34 cellular contexts compared by ENCODE assay signal in genomic region chr5:57940879-57941278, GRCh38.
DNase-seq lines count a peak whose midpoint lies in the region; ATAC-seq, FAIRE-seq and TF ChIP-seq lines count a peak whose summit lies in the region.
"Had no signal": no experiment of that assay in that cellular context is flagged by ENCODE, and none has a peak within 500 bp of the region (broad histone marks: within the 10 kb centered on the region; RNA-seq: fewer than 3 reads in every experiment).

No MANE protein-coding gene starts in this region.

- H3K36me3 ChIP-seq in HepG2 (replicated peaks in 1 of 2; ENCODE audit: control insufficient read depth in 1 of 2, insufficient read depth in 2 of 2, low read length in 2 of 2) (no peaks in the 10 kb centered on the region), right lobe of liver (no peaks in the 10 kb centered on the region), smooth muscle cell (ENCODE audit: low read depth) (no peaks in the 10 kb centered on the region), thyroid gland (no peaks in the 10 kb centered on the region)
- H3K36me3 ChIP-seq: BE2C; BLaER1; BLaER1 treated with 17β-estradiol and CSF1 and Interleukin-3, amounts not matched to agents 10 nM and 100 nM had no signal

- H3K4me3 ChIP-seq in HepG2 (replicated peaks in 1 of 3; ENCODE audit: insufficient read depth in 1 of 3, low read depth in 2 of 3, low read length in 3 of 3) (no peak overlapping the region), right lobe of liver (no peak overlapping the region), smooth muscle cell (no peak overlapping the region), thyroid gland (replicated peaks in 1 of 3) (no peak overlapping the region)
- H3K4me3 ChIP-seq: A549; BLaER1; BLaER1 treated with 17β-estradiol and CSF1 and Interleukin-3, amounts not matched to agents 10 nM and 100 nM had no signal

- ATAC-seq in HepG2, result no peak
- ATAC-seq in right lobe of liver, result no peak
- ATAC-seq: A549; CD8-positive, alpha-beta T cell had no signal

- no peaks in the 10 kb centered on the region for H3K4me1 Mint-ChIP-seq in Calu3 (ENCODE audit: low read depth, unreplicated experiment)
- H3K4me1 Mint-ChIP-seq: B cell; CD14-positive monocyte; CD4-positive, alpha-beta memory T cell; CD4-positive, CD25-positive, alpha-beta regulatory T cell; CD8-positive, alpha-beta memory T cell had no signal

- no peaks in the 10 kb centered on the region for H3K9me3 ChIP-seq in HepG2 (ENCODE audit: low read length)
- no peaks in the 10 kb centered on the region for H3K9me3 ChIP-seq in right lobe of liver
- H3K9me3 ChIP-seq in smooth muscle cell (replicated peaks; ENCODE audit: low read depth), result no peaks in the 10 kb centered on the region
- H3K9me3 ChIP-seq in thyroid gland, result no peaks in the 10 kb centered on the region
- H3K9me3 ChIP-seq: A549; BE2C; BLaER1; BLaER1 treated with 17β-estradiol and CSF1 and Interleukin-3, amounts not matched to agents 10 nM and 100 nM; Caco-2 had no signal

- H4K20me1 ChIP-seq in HepG2 (ENCODE audit: insufficient read depth, low read length) (no peaks in the 10 kb centered on the region), smooth muscle cell (ENCODE audit: low read depth) (no peaks in the 10 kb centered on the region)
- H4K20me1 ChIP-seq: BLaER1; BLaER1 treated with 17β-estradiol and CSF1 and Interleukin-3, amounts not matched to agents 10 nM and 100 nM had no signal

- 15% methylated on average over 3 of the region's 3 CpGs for WGBS in HepG2 (ENCODE audit: low lambda C conversion rate)
- WGBS in right lobe of liver (ENCODE audit: insufficient coverage, low coverage, low lambda C conversion rate, missing lambda C conversion rate), result 91% methylated on average over 3 of the region's 3 CpGs
- 92% methylated on average over 3 of the region's 3 CpGs for WGBS in smooth muscle cell (ENCODE audit: low lambda C conversion rate)
- WGBS in thyroid gland, 2 donors, result 92 to 93% methylated on average over 3 of the region's 3 CpGs

- BruUV-seq in HepG2 (replicated peaks; lab: Mats Ljungman, UMichigan) (no TSS peak), Calu3 (replicated peaks; lab: Mats Ljungman, UMichigan) (no TSS peak)

- in situ Hi-C loops in HepG2 (cut with HindIII; ENCODE audit: extremely low pct_ligation_motif_present, low pct_unique_long_range_greater_than_20kb), result no loop called here

- H3K4me2 ChIP-seq in HepG2 (ENCODE audit: low read depth, low read length) (no peak overlapping the region), smooth muscle cell (peak overlapping the region; percentile 59)
- H3K4me2 ChIP-seq: A549; BLaER1; BLaER1 treated with 17β-estradiol and CSF1 and Interleukin-3, amounts not matched to agents 10 nM and 100 nM had no signal

- POLR2A ChIA-PET in HepG2 (lab: Yijun Ruan, JAX), result no interaction called here

- FAIRE-seq in HepG2 (lab: Jason Lieb, UNC), result no peak
- FAIRE-seq: A204.1, A549, D721Med had no signal

- TF ChIP-seq EP300 in HepG2 (IDR thresholded peaks at IDR 0.05; ENCODE audit: low read depth in 2 of 2, low read length in 2 of 2) (no peak), HepG2 (CRISPR knock-in tag; IDR thresholded peaks at IDR 0.05; ENCODE audit: borderline replicate concordance) (no peak)

- no peak for TF ChIP-seq RAD21 in HepG2 (CRISPR knock-in tag; IDR thresholded peaks at IDR 0.05)

- H3K27me3 ChIP-seq in HepG2 (ENCODE audit: control insufficient read depth in 1 of 2, insufficient read depth in 2 of 2, low read length in 2 of 2) (no peaks in the 10 kb centered on the region; a peak in 2 of 5 replicates), right lobe of liver (no peaks in the 10 kb centered on the region), smooth muscle cell (ENCODE audit: low read depth) (no peaks in the 10 kb centered on the region), thyroid gland (no peaks in the 10 kb centered on the region)
- H3K27me3 ChIP-seq: BE2C; BLaER1; BLaER1 treated with 17β-estradiol and CSF1 and Interleukin-3, amounts not matched to agents 10 nM and 100 nM had no signal

- DNase-seq in HepG2 (ENCODE audit: low spot score), result no peak
- DNase-seq in right lobe of liver, result no peak
- DNase-seq in Calu3, result no peak
- DNase-seq in smooth muscle cell (lab: John Stamatoyannopoulos, UW; ENCODE audit: unreplicated experiment), result no peak
- DNase-seq in NCI-H2081 (lab: John Stamatoyannopoulos, UW), result no peak
- no peak for DNase-seq in thyroid gland
- DNase-seq: 8988T; ACHN; AML-193; BE2C; C1 segment of cervical spinal cord; Caco-2; CD4-positive, alpha-beta memory T cell; CD4-positive, alpha-beta T cell; CD4-positive, CD25-positive, alpha-beta regulatory T cell; CD8-positive, alpha-beta memory T cell; CD8-positive, alpha-beta T cell; COR-L47; DMS 273 treated with DMSO at 0.1 percent for 48 hours; DMS153; DMS53; DMS79; DMS79 treated with DMSO at 0.1 percent for 48 hours; DND-41; EL had no signal

- H3K79me2 ChIP-seq in HepG2 (ENCODE audit: insufficient read depth, low read length), result no peaks in the 10 kb centered on the region
- H3K79me2 ChIP-seq in smooth muscle cell (ENCODE audit: low read depth), result no peaks in the 10 kb centered on the region

- H3K27me3 Mint-ChIP-seq in Calu3 (ENCODE audit: unreplicated experiment), result no peaks in the 10 kb centered on the region
- H3K27me3 Mint-ChIP-seq: B cell; CD4-positive, alpha-beta T cell; CD8-positive, alpha-beta memory T cell had no signal

- H3K4me1 ChIP-seq in HepG2 (ENCODE audit: insufficient read depth, low read length) (no peaks in the 10 kb centered on the region), right lobe of liver (no peaks in the 10 kb centered on the region), smooth muscle cell (ENCODE audit: low read depth) (no peaks in the 10 kb centered on the region), thyroid gland (no peaks in the 10 kb centered on the region)
- H3K4me1 ChIP-seq: A549; BE2C; BLaER1; BLaER1 treated with 17β-estradiol and CSF1 and Interleukin-3, amounts not matched to agents 10 nM and 100 nM; Caco-2 had no signal

- H3K27ac Mint-ChIP-seq in Calu3 (ENCODE audit: unreplicated experiment), result peak overlapping the region; percentile 2
- H3K27ac Mint-ChIP-seq: B cell; CD14-positive monocyte; CD4-positive, alpha-beta T cell; CD8-positive, alpha-beta memory T cell; CD8-positive, alpha-beta T cell had no signal

- H3F3A ChIP-seq in smooth muscle cell (ENCODE audit: low read depth), result no peaks in the 10 kb centered on the region

- intact Hi-C loops in HepG2 (cut with micrococcal nuclease; ENCODE audit: unreplicated experiment), result no loop called here
- intact Hi-C loops in right lobe of liver (cut with DNase I), result no loop called here
- intact Hi-C loops in Calu3 (cut with micrococcal nuclease; ENCODE audit: unreplicated experiment), result no loop called here
- intact Hi-C loops in thyroid gland (cut with DNase I), result no loop called here

- H2AFZ ChIP-seq in HepG2 (ENCODE audit: low read length) (no peak overlapping the region), smooth muscle cell (ENCODE audit: low read depth) (no peak overlapping the region)

- TF ChIP-seq POLR2A in HepG2 (IDR thresholded peaks at IDR 0.05; ENCODE audit: insufficient read depth in 1 of 2, low read depth in 2 of 2, low read length in 2 of 2), result no peak
- no peak for TF ChIP-seq POLR2A in right lobe of liver (IDR thresholded peaks at IDR 0.05)
- TF ChIP-seq POLR2A in thyroid gland (IDR thresholded peaks at IDR 0.05), result no peak

- no peak overlapping the region for H3K27ac ChIP-seq in HepG2 (ENCODE audit: extremely low read length, insufficient read depth, low read length)
- no peak overlapping the region for H3K27ac ChIP-seq in right lobe of liver
- no peak overlapping the region for H3K27ac ChIP-seq in smooth muscle cell (ENCODE audit: low read depth)
- no peak overlapping the region for H3K27ac ChIP-seq in thyroid gland
- H3K27ac ChIP-seq: 22Rv1; A549; BLaER1; BLaER1 treated with 17β-estradiol and CSF1 and Interleukin-3, amounts not matched to agents 10 nM and 100 nM; C4-2B had no signal

- no peak overlapping the region for H3K9ac ChIP-seq in HepG2 (ENCODE audit: insufficient read depth, low read depth, low read length)
- no peak overlapping the region for H3K9ac ChIP-seq in smooth muscle cell (ENCODE audit: low read depth)
- H3K9ac ChIP-seq: BLaER1; BLaER1 treated with 17β-estradiol and CSF1 and Interleukin-3, amounts not matched to agents 10 nM and 100 nM had no signal

- H3K9me3 Mint-ChIP-seq in Calu3 (ENCODE audit: low read depth, unreplicated experiment), result peaks cover 3% of the 10 kb centered on the region

- no peaks in the 10 kb centered on the region for H3K36me3 Mint-ChIP-seq in Calu3 (ENCODE audit: insufficient read depth, unreplicated experiment)
- H3K36me3 Mint-ChIP-seq: CD14-positive monocyte; CD4-positive, alpha-beta memory T cell; CD4-positive, CD25-positive, alpha-beta regulatory T cell; CD8-positive, alpha-beta memory T cell; CD8-positive, alpha-beta T cell had no signal

- TF ChIP-seq CTCF in HepG2 (CRISPR knock-in tag; IDR thresholded peaks at IDR 0.05) (no peak), right lobe of liver (IDR thresholded peaks at IDR 0.05) (no peak), Calu3 (IDR thresholded peaks at IDR 0.05; ENCODE audit: unreplicated experiment) (no peak), smooth muscle cell (IDR thresholded peaks at IDR 0.05; ENCODE audit: borderline replicate concordance, insufficient read depth, poor library complexity, severe bottlenecking) (no peak), thyroid gland (IDR thresholded peaks at IDR 0.05) (no peak)

- CTCF ChIA-PET in HepG2 (lab: Yijun Ruan, JAX; ENCODE audit: low intra/inter-chr PET ratio, low total read pairs) (no interaction called here), Calu3 (lab: Charles Lee) (no interaction called here)

- H3K4me3 Mint-ChIP-seq in Calu3 (ENCODE audit: low read depth, unreplicated experiment), result no peak overlapping the region
- H3K4me3 Mint-ChIP-seq: B cell; CD14-positive monocyte; CD4-positive, alpha-beta memory T cell; CD4-positive, alpha-beta T cell; CD4-positive, CD25-positive, alpha-beta regulatory T cell; CD8-positive, alpha-beta memory T cell; CD8-positive, alpha-beta T cell had no signal

TF ChIP-seq in HepG2, 621 proteins besides CTCF, POLR2A, EP300 and RAD21:
- TF ChIP-seq AKAP8 (CRISPR knock-in tag; IDR thresholded peaks at IDR 0.05) (no peak), CREB1 (IDR thresholded peaks at IDR 0.05) (peak; percentile 67), CREB1 (CRISPR knock-in tag; IDR thresholded peaks at IDR 0.05) (no peak), ATF7 (IDR thresholded peaks at IDR 0.05) (peak; percentile 81), ATF7 (CRISPR knock-in tag; IDR thresholded peaks at IDR 0.05) (no peak)
